Comparison of ENCODE assay signal across 9 cellular contexts in the genomic region with DNA sequence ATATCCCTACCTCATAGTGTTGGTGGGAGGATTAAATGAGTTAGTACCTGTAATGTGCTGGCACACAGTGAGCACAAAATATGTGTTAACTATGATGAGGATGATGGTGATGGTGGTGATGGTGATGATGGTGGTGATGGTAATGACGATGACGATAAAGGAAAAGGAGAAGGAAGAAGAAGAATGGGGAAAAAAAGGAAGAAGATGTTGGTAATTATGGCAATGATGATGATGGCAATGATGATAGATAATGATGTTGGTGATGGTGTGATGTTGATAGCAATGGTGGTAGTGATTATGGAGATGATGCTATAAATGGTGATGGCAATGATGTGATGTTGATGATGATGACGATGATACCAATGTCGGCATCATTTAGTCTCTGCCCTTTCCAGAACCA.
"Had no signal": no experiment of that assay in that cellular context is flagged by ENCODE, and none has a peak within 500 bp of the region (broad histone marks: within the 10 kb centered on the region; RNA-seq: fewer than 3 reads in every experiment).

No MANE protein-coding gene starts in this region.

- DNase-seq: IMR-90, Karpas-422, KBM-7, KG1 had no signal

- H3K36me3 Mint-ChIP-seq: IgD-negative memory B cell had no signal

- H3K27me3 Mint-ChIP-seq: IgD-negative memory B cell had no signal

- H3K27ac ChIP-seq: HL-60 had no signal

- H3K27ac Mint-ChIP-seq: IgD-negative memory B cell had no signal

- H3K4me3 ChIP-seq: K562 had no signal

- H3K9ac ChIP-seq: KMS-11 had no signal

- ATAC-seq: K562 had no signal

- H3K4me3 Mint-ChIP-seq: IgD-negative memory B cell had no signal

- FAIRE-seq: HTR-8/SVneo, K562 had no signal
